In genomic region chr4:168994961-168995360, GRCh38 we compare ENCODE assay signal across 15 cellular contexts. TPM values are rescaled to one million over a fixed set of nuclear protein-coding genes. Genes with fewer than 3 reads are reported as not detected.
A peak's percentile ranks its signal among the peaks of the same experiment; 100 is the strongest.
DNase-seq lines count a peak whose midpoint lies in the region; ATAC-seq and TF ChIP-seq lines count a peak whose summit lies in the region.
"Had no signal": no experiment of that assay in that cellular context is flagged by ENCODE, and none has a peak within 500 bp of the region (broad histone marks: within the 10 kb centered on the region; RNA-seq: fewer than 3 reads in every experiment).

No MANE protein-coding gene starts in this region.

- peak; percentile 58 for ATAC-seq in lung (ENCODE audit: insufficient read depth, low FRiP score)
- ATAC-seq in activated T-helper 17 cell treated with anti-CD3 and anti-CD28 coated beads, Interleukin-2, amount 50 U/mL, for 72 hours (replicated peaks): no peak
- ATAC-seq: CD8-positive, alpha-beta T cell; GM23338 had no signal

- no peak overlapping the region for H3K4me3 ChIP-seq in lung
- H3K4me3 ChIP-seq in thyroid gland (replicated peaks in 1 of 3): no peak overlapping the region
- H3K4me3 ChIP-seq in uterus: no peak overlapping the region
- H3K4me3 ChIP-seq: BLaER1 treated with 17β-estradiol and CSF1 and Interleukin-3, amounts not matched to agents 10 nM and 100 nM; GM23338 had no signal

- H3K4me1 ChIP-seq in lung (ENCODE audit: control insufficient read depth in 2 of 2, insufficient read depth in 2 of 2, low read length in 2 of 2) (no peaks in the 10 kb centered on the region), thyroid gland (peaks cover 33 to 52% of the 10 kb centered on the region in 2 donors), uterus (no peaks in the 10 kb centered on the region)

- peak overlapping the region; percentile 12; the same call in 1 of the 2 replicates for H3K27ac ChIP-seq in VCaP
- H3K27ac ChIP-seq in lung (ENCODE audit: low read depth in 1 of 2, low read length in 1 of 2): no peak overlapping the region
- H3K27ac ChIP-seq in thyroid gland: peak overlapping the region; percentile 45 to 81 (median 59)
- H3K27ac ChIP-seq in uterus: peak overlapping the region in 1 of 2 donors; percentile 30
- H3K27ac ChIP-seq: BLaER1 treated with 17β-estradiol and CSF1 and Interleukin-3, amounts not matched to agents 10 nM and 100 nM had no signal

- H3K36me3 ChIP-seq in lung (ENCODE audit: control insufficient read depth in 2 of 2, insufficient read depth in 2 of 2, low read length in 2 of 2) (peaks cover 0 to 3% of the 10 kb centered on the region in 2 donors), thyroid gland (peaks cover 4 to 8% of the 10 kb centered on the region in 2 donors), uterus (no peaks in the 10 kb centered on the region)

- peaks cover 59% of the 10 kb centered on the region for H3K36me3 Mint-ChIP-seq in activated T-helper 17 cell treated with anti-CD3 and anti-CD28 coated beads, Interleukin-2, amount 50 U/mL, for 72 hours (ENCODE audit: low read depth)

- no peak for TF ChIP-seq CTCF in VCaP (conservative IDR thresholded peaks at IDR 0.05)
- TF ChIP-seq CTCF in lung (IDR thresholded peaks at IDR 0.05; ENCODE audit: control extremely low read depth, extremely low read depth): no peak
- no peak for TF ChIP-seq CTCF in thyroid gland (IDR thresholded peaks at IDR 0.05)
- no peak for TF ChIP-seq CTCF in uterus (IDR thresholded peaks at IDR 0.05)

- H3K9me3 Mint-ChIP-seq in activated T-helper 17 cell treated with anti-CD3 and anti-CD28 coated beads, Interleukin-2, amount 50 U/mL, for 72 hours: no peaks in the 10 kb centered on the region
- H3K9me3 Mint-ChIP-seq: CD8-positive, alpha-beta T cell; GM23338 had no signal

- H3K27me3 Mint-ChIP-seq in activated T-helper 17 cell treated with anti-CD3 and anti-CD28 coated beads, Interleukin-2, amount 50 U/mL, for 72 hours: no peaks in the 10 kb centered on the region
- H3K27me3 Mint-ChIP-seq: B cell had no signal

- DNase-seq in lung (ENCODE audit: low spot score) (no peak), thyroid gland (peak in 1 of 2 donors; percentile 25), foreskin melanocyte (no peak), uterus (no peak)
- no peak for DNase-seq in stimulated activated CD4-positive, alpha-beta T cell treated with anti-CD3 and anti-CD28 coated beads, Interleukin-2, amount 100 ng/mL, for 24 hours
- DNase-seq: Calu3; CD8-positive, alpha-beta T cell; DMS79 treated with DMSO at 0.1 percent for 48 hours; GF-D8; HCEC 1CT had no signal

- H3K4me3 Mint-ChIP-seq in activated T-helper 17 cell treated with anti-CD3 and anti-CD28 coated beads, Interleukin-2, amount 50 U/mL, for 72 hours: no peak overlapping the region
- H3K4me3 Mint-ChIP-seq: B cell; CD8-positive, alpha-beta T cell; GM23338 had no signal

- intact Hi-C loops in thyroid gland (cut with DNase I): no loop called here
- intact Hi-C loops in uterus (cut with DNase I; ENCODE audit: low total_unique reads): no loop called here

- no peaks in the 10 kb centered on the region for H3K27me3 ChIP-seq in lung (ENCODE audit: control insufficient read depth, insufficient read depth)
- no peaks in the 10 kb centered on the region for H3K27me3 ChIP-seq in thyroid gland
- H3K27me3 ChIP-seq in uterus: no peaks in the 10 kb centered on the region
- H3K27me3 ChIP-seq: BLaER1 treated with 17β-estradiol and CSF1 and Interleukin-3, amounts not matched to agents 10 nM and 100 nM had no signal

- TF ChIP-seq POLR2A in thyroid gland (IDR thresholded peaks at IDR 0.05) (peak in 1 of 2 donors; percentile 7), uterus (IDR thresholded peaks at IDR 0.05) (no peak)

- no peaks in the 10 kb centered on the region for H3K4me1 Mint-ChIP-seq in activated T-helper 17 cell treated with anti-CD3 and anti-CD28 coated beads, Interleukin-2, amount 50 U/mL, for 72 hours
- H3K4me1 Mint-ChIP-seq: GM23338 had no signal

- H3K9me3 ChIP-seq in lung (ENCODE audit: control insufficient read depth in 2 of 2, insufficient read depth in 1 of 2, low read length in 1 of 2) (no peaks in the 10 kb centered on the region), thyroid gland (no peaks in the 10 kb centered on the region), uterus (no peaks in the 10 kb centered on the region)
- H3K9me3 ChIP-seq: BLaER1 treated with 17β-estradiol and CSF1 and Interleukin-3, amounts not matched to agents 10 nM and 100 nM had no signal

- 74 to 93% methylated on average over 4 of the region's 4 CpGs for WGBS in lung, 2 donors
- 50 to 69% methylated on average over 4 of the region's 4 CpGs for WGBS in thyroid gland, 2 donors

- H3K27ac Mint-ChIP-seq in activated T-helper 17 cell treated with anti-CD3 and anti-CD28 coated beads, Interleukin-2, amount 50 U/mL, for 72 hours: no peak overlapping the region
- H3K27ac Mint-ChIP-seq: CD8-positive, alpha-beta T cell; GM23338 had no signal

RNA-seq across cellular contexts. Expression of gene CBR4, which starts 15.1 kb away (rescaled TPM):
- total RNA-seq in lung (10 to 100 TPM; 19.9 to 32.1 TPM), thyroid gland (10 to 100 TPM; 47.7 to 54.2 (median 49.9) TPM), uterus (10 to 100 TPM in 3 of 4 donors, 1 to 10 TPM in 1; 9.0 to 40.8 (median 21.6) TPM)
- polyA plus RNA-seq in lung: 1 to 10 TPM; 5.8 to 9.2 TPM
- total RNA-seq in activated T-helper 17 cell treated with anti-CD3 and anti-CD28 coated beads, Interleukin-2, amount 50 U/mL, for 72 hours: 10 to 100 TPM; 13.7 to 18.0 TPM

Comparison
In these comparisons a context has a peak if more than half of its experiments do, and no peak if none do; other contexts are left out.
1. H3K27ac ChIP-seq: peak in VCaP (single experiment) and thyroid gland (3 of 3); none in lung (0 of 2).